ENCODE assay signal across 1 cellular context in the genomic region with DNA sequence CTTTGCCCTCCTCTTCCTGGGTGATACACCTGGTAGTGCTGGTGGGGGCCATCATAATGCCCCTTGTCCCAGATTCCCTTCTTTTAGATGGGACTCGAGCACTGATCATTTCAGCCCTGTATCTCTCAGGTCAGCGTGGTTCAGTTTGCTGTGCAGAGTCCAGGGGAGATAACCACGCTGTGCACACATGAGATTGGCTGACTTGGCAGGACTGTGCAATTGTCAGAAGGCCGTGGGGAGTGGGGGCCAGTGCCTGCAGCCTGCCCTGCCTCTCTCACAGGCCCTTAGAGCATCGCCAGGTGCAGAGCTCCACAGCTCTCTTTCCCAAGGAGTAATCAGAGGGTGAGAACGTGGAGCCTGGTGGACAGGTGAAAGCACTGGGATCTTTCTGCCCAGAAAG.
A peak's percentile ranks its signal among the peaks of the same experiment; 100 is the strongest.
TF ChIP-seq lines count a peak whose summit lies in the region.

No MANE protein-coding gene starts in this region.

TF ChIP-seq in HepG2, 621 proteins besides CTCF, POLR2A, EP300 and RAD21 (continued from another document and continues in another):
- TF ChIP-seq SATB2 (CRISPR knock-in tag; IDR thresholded peaks at IDR 0.05) (no peak), ZNF564 (CRISPR knock-in tag; IDR thresholded peaks at IDR 0.05) (0 out of 2 replicates have a peak, but pooled peaks have one; percentile 24), BORCS8-MEF2B (CRISPR knock-in tag; IDR thresholded peaks at IDR 0.05) (0 out of 2 replicates have a peak, but pooled peaks have one; percentile 36), ZMYM2 (CRISPR knock-in tag; IDR thresholded peaks at IDR 0.05) (no peak), TP53 (CRISPR knock-in tag; conservative IDR thresholded peaks at IDR 0.05) (no peak), HES4 (CRISPR knock-in tag; IDR thresholded peaks at IDR 0.05; ENCODE audit: borderline replicate concordance) (no peak), KDM3A (CRISPR knock-in tag; IDR thresholded peaks at IDR 0.05; ENCODE audit: low read depth) (peak; percentile 66; the same call in 1 of the 2 replicates), GATA4 (IDR thresholded peaks at IDR 0.05; ENCODE audit: borderline replicate concordance, low read depth) (peak; percentile 34; the same call in 1 of the 2 replicates), ZNF841 (CRISPR knock-in tag; IDR thresholded peaks at IDR 0.05; ENCODE audit: borderline replicate concordance) (no peak), SMARCE1 (IDR thresholded peaks at IDR 0.05; ENCODE audit: borderline replicate concordance) (no peak), TOPORS (CRISPR knock-in tag; IDR thresholded peaks at IDR 0.05) (peak; percentile 73), REPIN1 (CRISPR knock-in tag; IDR thresholded peaks at IDR 0.05; ENCODE audit: borderline replicate concordance, low read depth) (peak; percentile 76; the same call in 1 of the 2 replicates), ZNF501 (CRISPR knock-in tag; IDR thresholded peaks at IDR 0.05) (peak; percentile 75; the same call in 1 of the 2 replicates), MATR3 (CRISPR knock-in tag; IDR thresholded peaks at IDR 0.05) (no peak), ZNF746 (CRISPR knock-in tag; IDR thresholded peaks at IDR 0.05) (peak; percentile 20; the same call in 1 of the 2 replicates), ZSCAN9 (CRISPR knock-in tag; IDR thresholded peaks at IDR 0.05; ENCODE audit: borderline replicate concordance) (peak; percentile 60; the same call in 1 of the 2 replicates), SAP130 (CRISPR knock-in tag; IDR thresholded peaks at IDR 0.05; ENCODE audit: low read depth) (peak; percentile 78)
- TF ChIP-seq, protein P1, sequence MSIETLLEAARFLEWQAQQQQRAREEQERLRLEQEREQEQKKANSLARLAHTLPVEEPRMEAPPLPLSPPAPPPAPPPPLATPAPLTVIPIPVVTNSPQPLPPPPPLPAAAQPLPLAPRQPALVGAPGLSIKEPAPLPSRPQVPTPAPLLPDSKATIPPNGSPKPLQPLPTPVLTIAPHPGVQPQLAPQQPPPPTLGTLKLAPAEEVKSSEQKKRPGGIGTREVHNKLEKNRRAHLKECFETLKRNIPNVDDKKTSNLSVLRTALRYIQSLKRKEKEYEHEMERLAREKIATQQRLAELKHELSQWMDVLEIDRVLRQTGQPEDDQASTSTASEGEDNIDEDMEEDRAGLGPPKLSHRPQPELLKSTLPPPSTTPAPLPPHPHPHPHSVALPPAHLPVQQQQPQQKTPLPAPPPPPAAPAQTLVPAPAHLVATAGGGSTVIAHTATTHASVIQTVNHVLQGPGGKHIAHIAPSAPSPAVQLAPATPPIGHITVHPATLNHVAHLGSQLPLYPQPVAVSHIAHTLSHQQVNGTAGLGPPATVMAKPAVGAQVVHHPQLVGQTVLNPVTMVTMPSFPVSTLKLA (IDR thresholded peaks at IDR 0.05), result 0 out of 2 replicates have a peak, but pooled peaks have one; percentile 7
- TF ChIP-seq, protein P2, sequence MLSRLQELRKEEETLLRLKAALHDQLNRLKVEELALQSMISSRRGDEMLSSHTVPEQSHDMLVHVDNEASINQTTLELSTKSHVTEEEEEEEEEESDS (CRISPR knock-in tag; IDR thresholded peaks at IDR 0.05; ENCODE audit: borderline replicate concordance), result no peak
- TF ChIP-seq, protein P3, sequence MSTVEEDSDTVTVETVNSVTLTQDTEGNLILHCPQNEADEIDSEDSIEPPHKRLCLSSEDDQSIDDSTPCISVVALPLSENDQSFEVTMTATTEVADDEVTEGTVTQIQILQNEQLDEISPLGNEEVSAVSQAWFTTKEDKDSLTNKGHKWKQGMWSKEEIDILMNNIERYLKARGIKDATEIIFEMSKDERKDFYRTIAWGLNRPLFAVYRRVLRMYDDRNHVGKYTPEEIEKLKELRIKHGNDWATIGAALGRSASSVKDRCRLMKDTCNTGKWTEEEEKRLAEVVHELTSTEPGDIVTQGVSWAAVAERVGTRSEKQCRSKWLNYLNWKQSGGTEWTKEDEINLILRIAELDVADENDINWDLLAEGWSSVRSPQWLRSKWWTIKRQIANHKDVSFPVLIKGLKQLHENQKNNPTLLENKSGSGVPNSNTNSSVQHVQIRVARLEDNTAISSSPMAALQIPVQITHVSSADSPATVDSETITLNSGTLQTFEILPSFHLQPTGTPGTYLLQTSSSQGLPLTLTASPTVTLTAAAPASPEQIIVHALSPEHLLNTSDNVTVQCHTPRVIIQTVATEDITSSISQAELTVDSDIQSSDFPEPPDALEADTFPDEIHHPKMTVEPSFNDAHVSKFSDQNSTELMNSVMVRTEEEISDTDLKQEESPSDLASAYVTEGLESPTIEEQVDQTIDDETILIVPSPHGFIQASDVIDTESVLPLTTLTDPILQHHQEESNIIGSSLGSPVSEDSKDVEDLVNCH (CRISPR knock-in tag; IDR thresholded peaks at IDR 0.05), result no peak
- TF ChIP-seq, protein P4, sequence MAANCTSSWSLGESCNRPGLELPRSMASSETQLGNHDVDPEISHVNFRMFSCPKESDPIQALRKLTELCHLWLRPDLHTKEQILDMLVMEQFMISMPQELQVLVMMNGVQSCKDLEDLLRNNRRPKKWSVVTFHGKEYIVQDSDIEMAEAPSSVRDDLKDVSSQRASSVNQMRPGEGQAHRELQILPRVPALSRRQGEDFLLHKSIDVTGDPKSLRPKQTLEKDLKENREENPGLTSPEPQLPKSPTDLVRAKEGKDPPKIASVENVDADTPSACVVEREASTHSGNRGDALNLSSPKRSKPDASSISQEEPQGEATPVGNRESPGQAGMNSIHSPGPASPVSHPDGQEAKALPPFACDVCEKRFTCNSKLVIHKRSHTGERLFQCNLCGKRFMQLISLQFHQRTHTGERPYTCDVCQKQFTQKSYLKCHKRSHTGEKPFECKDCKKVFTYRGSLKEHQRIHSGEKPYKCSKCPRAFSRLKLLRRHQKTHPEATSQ (CRISPR knock-in tag; IDR thresholded peaks at IDR 0.05; ENCODE audit: borderline replicate concordance), result 0 out of 2 replicates have a peak, but pooled peaks have one; percentile 54
- TF ChIP-seq, protein P5, sequence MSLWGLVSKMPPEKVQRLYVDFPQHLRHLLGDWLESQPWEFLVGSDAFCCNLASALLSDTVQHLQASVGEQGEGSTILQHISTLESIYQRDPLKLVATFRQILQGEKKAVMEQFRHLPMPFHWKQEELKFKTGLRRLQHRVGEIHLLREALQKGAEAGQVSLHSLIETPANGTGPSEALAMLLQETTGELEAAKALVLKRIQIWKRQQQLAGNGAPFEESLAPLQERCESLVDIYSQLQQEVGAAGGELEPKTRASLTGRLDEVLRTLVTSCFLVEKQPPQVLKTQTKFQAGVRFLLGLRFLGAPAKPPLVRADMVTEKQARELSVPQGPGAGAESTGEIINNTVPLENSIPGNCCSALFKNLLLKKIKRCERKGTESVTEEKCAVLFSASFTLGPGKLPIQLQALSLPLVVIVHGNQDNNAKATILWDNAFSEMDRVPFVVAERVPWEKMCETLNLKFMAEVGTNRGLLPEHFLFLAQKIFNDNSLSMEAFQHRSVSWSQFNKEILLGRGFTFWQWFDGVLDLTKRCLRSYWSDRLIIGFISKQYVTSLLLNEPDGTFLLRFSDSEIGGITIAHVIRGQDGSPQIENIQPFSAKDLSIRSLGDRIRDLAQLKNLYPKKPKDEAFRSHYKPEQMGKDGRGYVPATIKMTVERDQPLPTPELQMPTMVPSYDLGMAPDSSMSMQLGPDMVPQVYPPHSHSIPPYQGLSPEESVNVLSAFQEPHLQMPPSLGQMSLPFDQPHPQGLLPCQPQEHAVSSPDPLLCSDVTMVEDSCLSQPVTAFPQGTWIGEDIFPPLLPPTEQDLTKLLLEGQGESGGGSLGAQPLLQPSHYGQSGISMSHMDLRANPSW (CRISPR knock-in tag; IDR thresholded peaks at IDR 0.05; ENCODE audit: borderline replicate concordance), result no peak
- TF ChIP-seq, protein P6, sequence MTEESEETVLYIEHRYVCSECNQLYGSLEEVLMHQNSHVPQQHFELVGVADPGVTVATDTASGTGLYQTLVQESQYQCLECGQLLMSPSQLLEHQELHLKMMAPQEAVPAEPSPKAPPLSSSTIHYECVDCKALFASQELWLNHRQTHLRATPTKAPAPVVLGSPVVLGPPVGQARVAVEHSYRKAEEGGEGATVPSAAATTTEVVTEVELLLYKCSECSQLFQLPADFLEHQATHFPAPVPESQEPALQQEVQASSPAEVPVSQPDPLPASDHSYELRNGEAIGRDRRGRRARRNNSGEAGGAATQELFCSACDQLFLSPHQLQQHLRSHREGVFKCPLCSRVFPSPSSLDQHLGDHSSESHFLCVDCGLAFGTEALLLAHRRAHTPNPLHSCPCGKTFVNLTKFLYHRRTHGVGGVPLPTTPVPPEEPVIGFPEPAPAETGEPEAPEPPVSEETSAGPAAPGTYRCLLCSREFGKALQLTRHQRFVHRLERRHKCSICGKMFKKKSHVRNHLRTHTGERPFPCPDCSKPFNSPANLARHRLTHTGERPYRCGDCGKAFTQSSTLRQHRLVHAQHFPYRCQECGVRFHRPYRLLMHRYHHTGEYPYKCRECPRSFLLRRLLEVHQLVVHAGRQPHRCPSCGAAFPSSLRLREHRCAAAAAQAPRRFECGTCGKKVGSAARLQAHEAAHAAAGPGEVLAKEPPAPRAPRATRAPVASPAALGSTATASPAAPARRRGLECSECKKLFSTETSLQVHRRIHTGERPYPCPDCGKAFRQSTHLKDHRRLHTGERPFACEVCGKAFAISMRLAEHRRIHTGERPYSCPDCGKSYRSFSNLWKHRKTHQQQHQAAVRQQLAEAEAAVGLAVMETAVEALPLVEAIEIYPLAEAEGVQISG (CRISPR knock-in tag; IDR thresholded peaks at IDR 0.05), result peak; percentile 53
- TF ChIP-seq, protein P7, sequence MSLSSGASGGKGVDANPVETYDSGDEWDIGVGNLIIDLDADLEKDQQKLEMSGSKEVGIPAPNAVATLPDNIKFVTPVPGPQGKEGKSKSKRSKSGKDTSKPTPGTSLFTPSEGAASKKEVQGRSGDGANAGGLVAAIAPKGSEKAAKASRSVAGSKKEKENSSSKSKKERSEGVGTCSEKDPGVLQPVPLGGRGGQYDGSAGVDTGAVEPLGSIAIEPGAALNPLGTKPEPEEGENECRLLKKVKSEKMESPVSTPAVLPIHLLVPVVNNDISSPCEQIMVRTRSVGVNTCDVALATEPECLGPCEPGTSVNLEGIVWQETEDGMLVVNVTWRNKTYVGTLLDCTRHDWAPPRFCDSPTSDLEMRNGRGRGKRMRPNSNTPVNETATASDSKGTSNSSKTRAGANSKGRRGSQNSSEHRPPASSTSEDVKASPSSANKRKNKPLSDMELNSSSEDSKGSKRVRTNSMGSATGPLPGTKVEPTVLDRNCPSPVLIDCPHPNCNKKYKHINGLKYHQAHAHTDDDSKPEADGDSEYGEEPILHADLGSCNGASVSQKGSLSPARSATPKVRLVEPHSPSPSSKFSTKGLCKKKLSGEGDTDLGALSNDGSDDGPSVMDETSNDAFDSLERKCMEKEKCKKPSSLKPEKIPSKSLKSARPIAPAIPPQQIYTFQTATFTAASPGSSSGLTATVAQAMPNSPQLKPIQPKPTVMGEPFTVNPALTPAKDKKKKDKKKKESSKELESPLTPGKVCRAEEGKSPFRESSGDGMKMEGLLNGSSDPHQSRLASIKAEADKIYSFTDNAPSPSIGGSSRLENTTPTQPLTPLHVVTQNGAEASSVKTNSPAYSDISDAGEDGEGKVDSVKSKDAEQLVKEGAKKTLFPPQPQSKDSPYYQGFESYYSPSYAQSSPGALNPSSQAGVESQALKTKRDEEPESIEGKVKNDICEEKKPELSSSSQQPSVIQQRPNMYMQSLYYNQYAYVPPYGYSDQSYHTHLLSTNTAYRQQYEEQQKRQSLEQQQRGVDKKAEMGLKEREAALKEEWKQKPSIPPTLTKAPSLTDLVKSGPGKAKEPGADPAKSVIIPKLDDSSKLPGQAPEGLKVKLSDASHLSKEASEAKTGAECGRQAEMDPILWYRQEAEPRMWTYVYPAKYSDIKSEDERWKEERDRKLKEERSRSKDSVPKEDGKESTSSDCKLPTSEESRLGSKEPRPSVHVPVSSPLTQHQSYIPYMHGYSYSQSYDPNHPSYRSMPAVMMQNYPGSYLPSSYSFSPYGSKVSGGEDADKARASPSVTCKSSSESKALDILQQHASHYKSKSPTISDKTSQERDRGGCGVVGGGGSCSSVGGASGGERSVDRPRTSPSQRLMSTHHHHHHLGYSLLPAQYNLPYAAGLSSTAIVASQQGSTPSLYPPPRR (CRISPR knock-in tag; IDR thresholded peaks at IDR 0.05; ENCODE audit: borderline replicate concordance), result peak; percentile 46; the same call in 1 of the 2 replicates
- TF ChIP-seq, protein P8, sequence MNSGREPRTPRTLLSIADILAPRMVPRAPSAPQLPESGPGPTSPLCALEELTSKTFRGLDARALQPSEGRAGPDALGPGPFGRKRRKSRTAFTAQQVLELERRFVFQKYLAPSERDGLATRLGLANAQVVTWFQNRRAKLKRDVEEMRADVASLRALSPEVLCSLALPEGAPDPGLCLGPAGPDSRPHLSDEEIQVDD (CRISPR knock-in tag; IDR thresholded peaks at IDR 0.05; ENCODE audit: borderline replicate concordance), result no peak
- TF ChIP-seq, protein P9, sequence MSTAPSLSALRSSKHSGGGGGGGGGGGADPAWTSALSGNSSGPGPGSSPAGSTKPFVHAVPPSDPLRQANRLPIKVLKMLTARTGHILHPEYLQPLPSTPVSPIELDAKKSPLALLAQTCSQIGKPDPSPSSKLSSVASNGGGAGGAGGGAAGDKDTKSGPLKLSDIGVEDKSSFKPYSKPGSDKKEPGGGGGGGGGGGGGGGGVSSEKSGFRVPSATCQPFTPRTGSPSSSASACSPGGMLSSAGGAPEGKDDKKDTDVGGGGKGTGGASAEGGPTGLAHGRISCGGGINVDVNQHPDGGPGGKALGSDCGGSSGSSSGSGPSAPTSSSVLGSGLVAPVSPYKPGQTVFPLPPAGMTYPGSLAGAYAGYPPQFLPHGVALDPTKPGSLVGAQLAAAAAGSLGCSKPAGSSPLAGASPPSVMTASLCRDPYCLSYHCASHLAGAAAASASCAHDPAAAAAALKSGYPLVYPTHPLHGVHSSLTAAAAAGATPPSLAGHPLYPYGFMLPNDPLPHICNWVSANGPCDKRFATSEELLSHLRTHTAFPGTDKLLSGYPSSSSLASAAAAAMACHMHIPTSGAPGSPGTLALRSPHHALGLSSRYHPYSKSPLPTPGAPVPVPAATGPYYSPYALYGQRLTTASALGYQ (CRISPR knock-in tag; IDR thresholded peaks at IDR 0.05), result peak; percentile 58; the same call in 1 of the 2 replicates
- TF ChIP-seq, protein P10, sequence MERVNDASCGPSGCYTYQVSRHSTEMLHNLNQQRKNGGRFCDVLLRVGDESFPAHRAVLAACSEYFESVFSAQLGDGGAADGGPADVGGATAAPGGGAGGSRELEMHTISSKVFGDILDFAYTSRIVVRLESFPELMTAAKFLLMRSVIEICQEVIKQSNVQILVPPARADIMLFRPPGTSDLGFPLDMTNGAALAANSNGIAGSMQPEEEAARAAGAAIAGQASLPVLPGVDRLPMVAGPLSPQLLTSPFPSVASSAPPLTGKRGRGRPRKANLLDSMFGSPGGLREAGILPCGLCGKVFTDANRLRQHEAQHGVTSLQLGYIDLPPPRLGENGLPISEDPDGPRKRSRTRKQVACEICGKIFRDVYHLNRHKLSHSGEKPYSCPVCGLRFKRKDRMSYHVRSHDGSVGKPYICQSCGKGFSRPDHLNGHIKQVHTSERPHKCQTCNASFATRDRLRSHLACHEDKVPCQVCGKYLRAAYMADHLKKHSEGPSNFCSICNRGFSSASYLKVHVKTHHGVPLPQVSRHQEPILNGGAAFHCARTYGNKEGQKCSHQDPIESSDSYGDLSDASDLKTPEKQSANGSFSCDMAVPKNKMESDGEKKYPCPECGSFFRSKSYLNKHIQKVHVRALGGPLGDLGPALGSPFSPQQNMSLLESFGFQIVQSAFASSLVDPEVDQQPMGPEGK (CRISPR knock-in tag; IDR thresholded peaks at IDR 0.05), result peak; percentile 97
